24 cellular contexts compared by ENCODE assay signal in genomic region chr7:137576481-137576880, GRCh38.
DNase-seq lines count a peak whose midpoint lies in the region; ATAC-seq, FAIRE-seq and TF ChIP-seq lines count a peak whose summit lies in the region.
"Had no signal": no experiment of that assay in that cellular context is flagged by ENCODE, and none has a peak within 500 bp of the region (broad histone marks: within the 10 kb centered on the region; RNA-seq: fewer than 3 reads in every experiment).

No MANE protein-coding gene starts in this region.

- TF ChIP-seq CTCF in HCT116 (IDR thresholded peaks at IDR 0.05 in 2 of 3, conservative IDR thresholded peaks at IDR 0.05 in 1 of 3; ENCODE audit: borderline replicate concordance in 1 of 3, insufficient read depth in 1 of 3, low read depth in 2 of 3, low read length in 2 of 3) (no peak), bronchial epithelial cell (IDR thresholded peaks at IDR 0.05; ENCODE audit: insufficient read depth, low read length, severe bottlenecking) (no peak)

- H2BK12ac ChIP-seq in mesenchymal stem cell (ENCODE audit: low read length in 2 of 2) = no peak overlapping the region

- POLR2A ChIA-PET in HCT116 (lab: Charles Lee) = no interaction called here

- H3K23ac ChIP-seq in mesenchymal stem cell (ENCODE audit: low read length in 2 of 2) = no peak overlapping the region

- H3K9me3 ChIP-seq in HCT116 (ENCODE audit: control insufficient read depth in 1 of 2, insufficient read depth in 1 of 2, low read depth in 1 of 2, low read length in 2 of 2) = no peaks in the 10 kb centered on the region
- no peaks in the 10 kb centered on the region for H3K9me3 ChIP-seq in mesenchymal stem cell (ENCODE audit: control insufficient read depth, low read length)
- H3K9me3 ChIP-seq in aorta (ENCODE audit: control insufficient read depth, low read length) = no peaks in the 10 kb centered on the region
- H3K9me3 ChIP-seq: BLaER1, Peyer's patch had no signal

- H3K27ac ChIP-seq in HCT116 (ENCODE audit: low read depth, low read length) (no peak overlapping the region), mesenchymal stem cell (ENCODE audit: low read length, poor library complexity, severe bottlenecking) (peak overlapping the region; percentile 45), aorta (ENCODE audit: low read depth in 1 of 2, low read length in 2 of 2) (no peak overlapping the region)
- H3K27ac ChIP-seq: BLaER1, KMS-11, Peyer's patch had no signal

- TF ChIP-seq RAD21 in HCT116 (IDR thresholded peaks at IDR 0.05; ENCODE audit: low read depth) = no peak

- H2AFZ ChIP-seq in HCT116 (ENCODE audit: low read depth, low read length, poor library complexity, severe bottlenecking) (no peak overlapping the region), mesenchymal stem cell (ENCODE audit: low read depth, low read length) (no peak overlapping the region)

- H2BK120ac ChIP-seq in mesenchymal stem cell (ENCODE audit: low read depth, low read length) = no peak overlapping the region

- no peaks in the 10 kb centered on the region for H3K27me3 ChIP-seq in HCT116 (ENCODE audit: insufficient read depth, low read length)
- H3K27me3 ChIP-seq in bronchial epithelial cell (ENCODE audit: control insufficient read depth, insufficient read depth, low read length) = no peaks in the 10 kb centered on the region
- no peaks in the 10 kb centered on the region for H3K27me3 ChIP-seq in mesenchymal stem cell (ENCODE audit: control insufficient read depth in 1 of 2, insufficient read depth in 1 of 2, low read length in 2 of 2)
- no peaks in the 10 kb centered on the region for H3K27me3 ChIP-seq in aorta (ENCODE audit: control insufficient read depth in 1 of 2, insufficient read depth in 2 of 2, low read length in 1 of 2)
- H3K27me3 ChIP-seq: BLaER1, Peyer's patch had no signal

- 80% methylated on average over 3 of the region's 3 CpGs for WGBS in mesenchymal stem cell
- 95 to 97% methylated on average over 3 of the region's 3 CpGs for WGBS in aorta, 2 donors

- no peaks in the 10 kb centered on the region for H3K9me2 ChIP-seq in HCT116 (ENCODE audit: insufficient read depth)

- H3K4me2 ChIP-seq in HCT116 (ENCODE audit: low read length) (no peak overlapping the region), mesenchymal stem cell (ENCODE audit: low read length, poor library complexity, severe bottlenecking) (no peak overlapping the region)
- H3K4me2 ChIP-seq: BLaER1, KMS-11 had no signal

- DNase-seq in HCT116 (ENCODE audit: low read depth, low spot score) (no peak), M059J (ENCODE audit: low read depth) (peak; percentile 54), bronchial epithelial cell (ENCODE audit: low read depth) (peak; percentile 77), mesenchymal stem cell (no peak), aorta (no peak)
- DNase-seq: CD4-positive, CD25-positive, alpha-beta regulatory T cell; DMS79; GDM1; NCI-H1092; NCI-H1417 treated with DMSO at 0.1 percent for 48 hours; NCI-H187; NCI-H2081 treated with DMSO at 0.1 percent for 48 hours; NCI-H2171; NCI-H226; NCI-H510A; NCI-H69; Peyer's patch had no signal

- H3K79me1 ChIP-seq in mesenchymal stem cell (replicated peaks; ENCODE audit: low read length, poor library complexity, severe bottlenecking) = no peaks in the 10 kb centered on the region

- H3K18ac ChIP-seq in mesenchymal stem cell (ENCODE audit: low read depth in 1 of 2, low read length in 2 of 2) = no peak overlapping the region

- no peak overlapping the region for H3K9ac ChIP-seq in HCT116 (ENCODE audit: low read length)
- H3K9ac ChIP-seq in mesenchymal stem cell (ENCODE audit: low read length) = no peak overlapping the region
- H3K9ac ChIP-seq: BLaER1, KMS-11 had no signal

- CTCF ChIA-PET in HCT116 (lab: Charles Lee) = no interaction called here

- H3K4me3 ChIP-seq in HCT116 (replicated peaks in 1 of 2; ENCODE audit: low read depth in 1 of 2, low read length in 2 of 2) = no peak overlapping the region
- no peak overlapping the region for H3K4me3 ChIP-seq in bronchial epithelial cell (ENCODE audit: low read depth, low read length)
- H3K4me3 ChIP-seq in mesenchymal stem cell (ENCODE audit: insufficient read depth in 1 of 2, low read depth in 1 of 2, low read length in 2 of 2) = no peak overlapping the region
- no peak overlapping the region for H3K4me3 ChIP-seq in aorta (ENCODE audit: low read length in 2 of 2)
- H3K4me3 ChIP-seq: BLaER1, GM12878, Peyer's patch had no signal

- H3K36me3 ChIP-seq in HCT116 (ENCODE audit: control insufficient read depth in 1 of 2, insufficient read depth in 2 of 2, low read length in 2 of 2) = no peaks in the 10 kb centered on the region
- H3K36me3 ChIP-seq in bronchial epithelial cell (ENCODE audit: control insufficient read depth, insufficient read depth, low read length) = no peaks in the 10 kb centered on the region
- H3K36me3 ChIP-seq in mesenchymal stem cell (ENCODE audit: control insufficient read depth in 1 of 2, insufficient read depth in 2 of 2, low read depth in 1 of 2, low read length in 2 of 2) = peaks cover 0 to 7% of the 10 kb centered on the region in 2 experiments
- H3K36me3 ChIP-seq in aorta (ENCODE audit: control insufficient read depth in 1 of 2, insufficient read depth in 2 of 2, low read length in 1 of 2) = no peaks in the 10 kb centered on the region
- H3K36me3 ChIP-seq: BLaER1, Peyer's patch had no signal

- no TSS peak for BruUV-seq in HCT116 (replicated peaks; lab: Mats Ljungman, UMichigan)

- no peak for FAIRE-seq in bronchial epithelial cell (lab: Jason Lieb, UNC)
- FAIRE-seq: A204.1, GM12878, H1 had no signal

- no peaks in the 10 kb centered on the region for H4K20me1 ChIP-seq in HCT116 (ENCODE audit: insufficient read depth)
- H4K20me1 ChIP-seq: BLaER1 had no signal

- no peak overlapping the region for H3K14ac ChIP-seq in mesenchymal stem cell (ENCODE audit: low read length in 2 of 2)

- no peak overlapping the region for H4K91ac ChIP-seq in mesenchymal stem cell (ENCODE audit: low read length)

- RAD21 ChIA-PET in HCT116 (lab: Charles Lee; ENCODE audit: low non-redundant PET in 1 of 2, low total read pairs in 2 of 2, uncharacterized antibody in 2 of 2, unreplicated experiment in 2 of 2) = no interaction called here

- TF ChIP-seq POLR2A in HCT116 (IDR thresholded peaks at IDR 0.05; ENCODE audit: borderline replicate concordance, extremely low read depth, insufficient read depth, insufficient read length) = no peak

- intact Hi-C loops in HCT116 (cut with micrococcal nuclease) = no loop called here
- intact Hi-C loops in aorta (cut with DNase I) = no loop called here

- peak overlapping the region; percentile 19 for H2BK5ac ChIP-seq in mesenchymal stem cell (ENCODE audit: low read depth, low read length, poor library complexity, severe bottlenecking)

- no peaks in the 10 kb centered on the region for H3K79me2 ChIP-seq in HCT116 (ENCODE audit: insufficient read depth, low read length)

- H3K4me1 ChIP-seq in HCT116 (ENCODE audit: control insufficient read depth in 1 of 2, insufficient read depth in 2 of 2, low read length in 2 of 2) = peaks cover 0 to 15% of the 10 kb centered on the region in 2 experiments; a peak in 2 of 4 replicates
- peaks cover 2% of the 10 kb centered on the region for H3K4me1 ChIP-seq in mesenchymal stem cell (ENCODE audit: control insufficient read depth, insufficient read depth, low read depth, low read length)
- peaks cover 0 to 4% of the 10 kb centered on the region in 2 donors for H3K4me1 ChIP-seq in aorta (ENCODE audit: control insufficient read depth in 1 of 2, insufficient read depth in 2 of 2, low read length in 2 of 2)
- H3K4me1 ChIP-seq: BLaER1, Peyer's patch had no signal

- no peak overlapping the region for H4K8ac ChIP-seq in mesenchymal stem cell (ENCODE audit: low read length)

- no peak overlapping the region for H3K4ac ChIP-seq in mesenchymal stem cell (ENCODE audit: low read depth in 1 of 2, low read length in 2 of 2)

- H2AK5ac ChIP-seq in mesenchymal stem cell (ENCODE audit: low read length, severe bottlenecking) = no peak overlapping the region

- no peak overlapping the region for H2BK15ac ChIP-seq in mesenchymal stem cell (ENCODE audit: low read depth, poor library complexity, severe bottlenecking)

- ATAC-seq in HCT116 (no peak), GM19455 (IDR thresholded peaks at IDR 0.05; ENCODE audit: unreplicated experiment) (no peak), aorta (ENCODE audit: low FRiP score) (no peak), HG03457 (IDR thresholded peaks at IDR 0.05; ENCODE audit: unreplicated experiment) (no peak)
- ATAC-seq: GM12878 had no signal

TF ChIP-seq in HCT116, 20 proteins besides CTCF, POLR2A, EP300 and RAD21:
- 0 out of 2 replicates have a peak, but pooled peaks have one; percentile 10 for TF ChIP-seq JUND (IDR thresholded peaks at IDR 0.05)
- no peak for TF ChIP-seq SRF (IDR thresholded peaks at IDR 0.05; ENCODE audit: low read depth)
- 0 out of 2 replicates have a peak, but pooled peaks have one; percentile 17 for TF ChIP-seq FOSL1 (IDR thresholded peaks at IDR 0.05; ENCODE audit: low read depth)

Comparison
In these comparisons a context has a peak if more than half of its experiments do, and no peak if none do; other contexts are left out.
1. DNase-seq: peak in M059J (single experiment) and bronchial epithelial cell (single experiment); none in HCT116 (single experiment), mesenchymal stem cell (single experiment) and aorta (0 of 2).